17 cellular contexts compared by ENCODE assay signal in the genomic region with DNA sequence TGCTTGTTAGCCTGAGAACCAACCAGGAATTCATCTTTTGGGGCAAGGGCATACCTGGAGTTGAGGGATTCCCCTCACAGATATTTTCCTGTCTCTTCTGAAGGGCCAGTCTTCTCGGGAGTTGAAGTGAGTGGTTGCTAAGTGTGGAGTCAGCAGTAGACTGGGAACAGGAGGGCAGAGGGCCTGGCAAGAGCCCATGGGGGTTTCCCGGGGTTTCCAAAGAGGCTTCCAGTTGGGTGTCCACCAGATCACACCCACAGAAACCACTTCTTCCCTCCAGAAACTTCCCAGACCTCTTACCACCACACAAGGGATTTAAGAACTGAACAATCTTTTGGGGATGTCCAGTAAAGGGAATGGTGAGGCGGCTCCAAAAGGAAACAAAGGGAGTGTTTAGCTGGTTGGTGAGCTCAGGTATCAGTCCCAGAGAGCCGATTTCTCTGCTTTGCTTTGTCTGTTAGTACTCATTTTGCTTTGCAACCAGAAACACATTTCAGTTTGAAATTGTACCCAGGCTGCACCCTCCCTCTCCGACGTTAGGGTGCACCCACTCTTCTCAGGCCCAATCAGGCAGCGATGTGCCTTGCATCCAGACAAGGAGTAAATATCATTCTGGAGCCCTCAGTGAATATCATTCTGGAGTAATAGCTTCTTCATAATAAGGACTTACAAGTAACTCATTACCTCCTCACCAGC. TPM values are rescaled to one million over a fixed set of nuclear protein-coding genes. Genes with fewer than 3 reads are reported as not detected.
DNase-seq lines count a peak whose midpoint lies in the region; ATAC-seq and TF ChIP-seq lines count a peak whose summit lies in the region.
"Had no signal": no experiment of that assay in that cellular context is flagged by ENCODE, and none has a peak within 500 bp of the region (broad histone marks: within the 10 kb centered on the region; RNA-seq: fewer than 3 reads in every experiment).

No MANE protein-coding gene starts in this region.

- H3K27me3 Mint-ChIP-seq in type B pancreatic cell = peaks cover 3% of the 10 kb centered on the region
- no peaks in the 10 kb centered on the region for H3K27me3 Mint-ChIP-seq in activated CD4-positive, alpha-beta memory T cell treated with anti-CD3 and anti-CD28 coated beads for 36 hours

- H3K4me3 Mint-ChIP-seq in type B pancreatic cell = peak overlapping the region; percentile 5
- H3K4me3 Mint-ChIP-seq in activated CD4-positive, alpha-beta memory T cell treated with anti-CD3 and anti-CD28 coated beads for 36 hours = no peak overlapping the region
- H3K4me3 Mint-ChIP-seq: activated naive CD4-positive, alpha-beta T cell treated with anti-CD3 and anti-CD28 coated beads for 36 hours; naive thymus-derived CD4-positive, alpha-beta T cell; stimulated activated naive B cell treated with anti-CD40 and anti-IgM and Interleukin-4, amounts not matched to agents 10 μg/mL and 1 μg/mL and 100 μg/mL, for 72 hours had no signal

- in situ Hi-C loops in mammary epithelial cell (cut with MboI; ENCODE audit: low sequenced_read_pairs in 2 of 2) = no loop called here

- H3K27ac Mint-ChIP-seq in type B pancreatic cell = peak overlapping the region; percentile 1
- no peak overlapping the region for H3K27ac Mint-ChIP-seq in activated CD4-positive, alpha-beta memory T cell treated with anti-CD3 and anti-CD28 coated beads for 36 hours
- H3K27ac Mint-ChIP-seq: activated naive CD4-positive, alpha-beta T cell treated with anti-CD3 and anti-CD28 coated beads for 36 hours; naive thymus-derived CD4-positive, alpha-beta T cell; stimulated activated naive B cell treated with anti-CD40 and anti-IgM and Interleukin-4, amounts not matched to agents 10 μg/mL and 1 μg/mL and 100 μg/mL, for 72 hours had no signal

- peaks cover 16% of the 10 kb centered on the region for H3K4me1 ChIP-seq in mammary epithelial cell (ENCODE audit: insufficient read depth, low read length)
- H3K4me1 ChIP-seq: BLaER1 had no signal

- dilution Hi-C loops in mammary epithelial cell (cut with HindIII; ENCODE audit: low sequenced_read_pairs) = no loop called here

- CTCF ChIA-PET in mammary epithelial cell (lab: Charles Lee; ENCODE audit: low non-redundant PET) = no interaction called here
- CTCF ChIA-PET in activated CD4-positive, alpha-beta memory T cell treated with anti-CD3 and anti-CD28 coated beads for 36 hours (lab: Charles Lee) = no interaction called here

- BruUV-seq in mammary epithelial cell (replicated peaks; lab: Mats Ljungman, UMichigan) = no TSS peak

- peaks cover 9% of the 10 kb centered on the region for H3K4me1 Mint-ChIP-seq in type B pancreatic cell (ENCODE audit: unreplicated experiment)
- no peaks in the 10 kb centered on the region for H3K4me1 Mint-ChIP-seq in activated CD4-positive, alpha-beta memory T cell treated with anti-CD3 and anti-CD28 coated beads for 36 hours (ENCODE audit: low read depth)
- H3K4me1 Mint-ChIP-seq: naive thymus-derived CD4-positive, alpha-beta T cell; stimulated activated naive B cell treated with anti-CD40 and anti-IgM and Interleukin-4, amounts not matched to agents 10 μg/mL and 1 μg/mL and 100 μg/mL, for 72 hours had no signal

- peak overlapping the region; percentile 25 for H3K9ac ChIP-seq in mammary epithelial cell (ENCODE audit: insufficient read depth, low read length)
- H3K9ac ChIP-seq: BLaER1 had no signal

- H3K4me2 ChIP-seq in mammary epithelial cell (ENCODE audit: insufficient read depth, low read depth, low read length) = peak overlapping the region; percentile 65
- H3K4me2 ChIP-seq: BLaER1 had no signal

- ATAC-seq in HG03175 (IDR thresholded peaks at IDR 0.05; ENCODE audit: unreplicated experiment) = no peak
- ATAC-seq: naive thymus-derived CD4-positive, alpha-beta T cell; stimulated activated naive B cell treated with anti-CD40 and anti-IgM and Interleukin-4, amounts not matched to agents 10 μg/mL and 1 μg/mL and 100 μg/mL, for 72 hours had no signal

- no peaks in the 10 kb centered on the region for H3K36me3 ChIP-seq in mammary epithelial cell (ENCODE audit: insufficient read depth, low read length)
- H3K36me3 ChIP-seq: BLaER1 had no signal

- POLR2A ChIA-PET in activated CD4-positive, alpha-beta memory T cell treated with anti-CD3 and anti-CD28 coated beads for 36 hours (lab: Charles Lee) = no interaction called here

- TF ChIP-seq CTCF in mammary epithelial cell (conservative IDR thresholded peaks at IDR 0.05 in 1 of 2, IDR thresholded peaks at IDR 0.05 in 1 of 2; ENCODE audit: extremely low read depth in 1 of 2, insufficient read depth in 1 of 2, low read depth in 1 of 2, low read length in 2 of 2) (no peak), type B pancreatic cell (conservative IDR thresholded peaks at IDR 0.05) (no peak)

- H3K27ac ChIP-seq in mammary epithelial cell (ENCODE audit: insufficient read depth, low read depth, low read length) = peak overlapping the region; percentile 44
- H3K27ac ChIP-seq: BLaER1 had no signal

- intact Hi-C loops in mammary epithelial cell (cut with micrococcal nuclease) = loop anchor here (2.0 kb wide), 1 partner anchor 44 kb away; no protein-coding TSS in a partner anchor
- intact Hi-C loops in activated CD4-positive, alpha-beta memory T cell treated with anti-CD3 and anti-CD28 coated beads for 36 hours (cut with micrococcal nuclease) = no loop called here

- H3K9me3 ChIP-seq in mammary epithelial cell (replicated peaks; ENCODE audit: insufficient read depth, low read length) = no peaks in the 10 kb centered on the region
- H3K9me3 ChIP-seq: BLaER1 had no signal

- no peaks in the 10 kb centered on the region for H3K27me3 ChIP-seq in mammary epithelial cell (ENCODE audit: insufficient read depth, low read length)
- H3K27me3 ChIP-seq: BLaER1 had no signal

- H3K79me2 ChIP-seq in mammary epithelial cell (ENCODE audit: insufficient read depth, low read length) = no peaks in the 10 kb centered on the region

- H2AFZ ChIP-seq in mammary epithelial cell (ENCODE audit: low read depth, low read length) = peak overlapping the region; percentile 65

- peak; percentile 47 for DNase-seq in NCI-H2107 treated with DMSO at 0.1 percent for 48 hours (lab: John Stamatoyannopoulos, UW; ENCODE audit: unreplicated experiment)
- DNase-seq in NCI-H2107 (lab: John Stamatoyannopoulos, UW) = no peak
- peak; percentile 85 for DNase-seq in mammary epithelial cell
- DNase-seq in kidney tubule cell (ENCODE audit: low spot score) = peak; percentile 32
- no peak for DNase-seq in type B pancreatic cell (ENCODE audit: extremely low spot score, unreplicated experiment)
- DNase-seq in activated CD4-positive, CD25-positive, alpha-beta regulatory T cell treated with anti-CD3 and anti-CD28 coated beads, Interleukin-2, amount 50 U/mL, for 72 hours = no peak
- DNase-seq in activated CD4-positive, alpha-beta memory T cell treated with anti-CD3 and anti-CD28 coated beads for 36 hours = no peak
- DNase-seq: activated CD4-positive, alpha-beta T cell treated with anti-CD3 and anti-CD28 coated beads, Interleukin-2, amount 50 U/mL, for 1 hour; activated naive CD4-positive, alpha-beta T cell treated with anti-CD3 and anti-CD28 coated beads for 36 hours; DND-41; naive thymus-derived CD4-positive, alpha-beta T cell; NCI-H1930; NCI-H82; stimulated activated naive B cell treated with anti-CD40 and anti-IgM and Interleukin-4, amounts not matched to agents 10 μg/mL and 1 μg/mL and 100 μg/mL, for 72 hours had no signal

- no peaks in the 10 kb centered on the region for H4K20me1 ChIP-seq in mammary epithelial cell (ENCODE audit: insufficient read depth, low read length)
- H4K20me1 ChIP-seq: BLaER1 had no signal

- H3K36me3 Mint-ChIP-seq in type B pancreatic cell = no peaks in the 10 kb centered on the region
- no peaks in the 10 kb centered on the region for H3K36me3 Mint-ChIP-seq in activated CD4-positive, alpha-beta memory T cell treated with anti-CD3 and anti-CD28 coated beads for 36 hours
- H3K36me3 Mint-ChIP-seq: naive thymus-derived CD4-positive, alpha-beta T cell; stimulated activated naive B cell treated with anti-CD40 and anti-IgM and Interleukin-4, amounts not matched to agents 10 μg/mL and 1 μg/mL and 100 μg/mL, for 72 hours had no signal

- H3K9me3 Mint-ChIP-seq in type B pancreatic cell = peaks cover 9% of the 10 kb centered on the region
- no peaks in the 10 kb centered on the region for H3K9me3 Mint-ChIP-seq in activated CD4-positive, alpha-beta memory T cell treated with anti-CD3 and anti-CD28 coated beads for 36 hours
- H3K9me3 Mint-ChIP-seq: activated naive CD4-positive, alpha-beta T cell treated with anti-CD3 and anti-CD28 coated beads for 36 hours; naive thymus-derived CD4-positive, alpha-beta T cell; stimulated activated naive B cell treated with anti-CD40 and anti-IgM and Interleukin-4, amounts not matched to agents 10 μg/mL and 1 μg/mL and 100 μg/mL, for 72 hours had no signal

- 24% methylated on average over 6 of the region's 7 CpGs for WGBS in mammary epithelial cell (ENCODE audit: low coverage, missing lambda C conversion rate)

- no peak overlapping the region for H3K4me3 ChIP-seq in mammary epithelial cell (replicated peaks in 1 of 3; ENCODE audit: insufficient read depth in 1 of 3, low read depth in 2 of 3, low read length in 3 of 3)
- H3K4me3 ChIP-seq: BLaER1, lung had no signal

RNA-seq across cellular contexts. Expression of a gene that starts 47.5 kb away (rescaled TPM):
- 10 to 100 TPM; 60.0 to 98.2 TPM for total RNA-seq in mammary epithelial cell
- polyA plus RNA-seq in mammary epithelial cell = 119 TPM
- polyA minus RNA-seq in mammary epithelial cell = 87.0 TPM
- 97.8 and 114 TPM in 2 replicates for total RNA-seq in type B pancreatic cell (ENCODE audit: low replicate concordance)
- total RNA-seq in activated CD4-positive, alpha-beta memory T cell treated with anti-CD3 and anti-CD28 coated beads for 36 hours = 10 to 100 TPM; 25.4 to 28.8 TPM

Comparison
In these comparisons a context has a peak if more than half of its experiments do, and no peak if none do; other contexts are left out.
1. DNase-seq: peak in NCI-H2107 treated with DMSO at 0.1 percent for 48 hours (single experiment), mammary epithelial cell (single experiment) and kidney tubule cell (single experiment); none in NCI-H2107 (single experiment), type B pancreatic cell (single experiment), activated CD4-positive, CD25-positive, alpha-beta regulatory T cell treated with anti-CD3 and anti-CD28 coated beads, Interleukin-2, amount 50 U/mL, for 72 hours (single experiment) and activated CD4-positive, alpha-beta memory T cell treated with anti-CD3 and anti-CD28 coated beads for 36 hours (single experiment).